Comparison of ENCODE assay signal across 20 cellular contexts in genomic region chr3:154981201-154981600, GRCh38.
"Had no signal": no experiment of that assay in that cellular context is flagged by ENCODE, and none has a peak within 500 bp of the region (broad histone marks: within the 10 kb centered on the region; RNA-seq: fewer than 3 reads in every experiment).

No MANE protein-coding gene starts in this region.

- H3K27me3 ChIP-seq: left lung, uterus had no signal

- H3K36me3 Mint-ChIP-seq: brain; naive thymus-derived CD8-positive, alpha-beta T cell; stimulated activated memory B cell treated with anti-CD40 and anti-IgM and Interleukin-4, amounts not matched to agents 10 μg/mL and 1 μg/mL and 100 μg/mL, for 72 hours had no signal

- H3K4me3 ChIP-seq: left lung, uterus had no signal

- H3K27me3 Mint-ChIP-seq: activated B cell treated with CpG ODN at 0.5 μM for 24 hours; activated CD8-positive, alpha-beta T cell treated with anti-CD3 and anti-CD28 coated beads for 36 hours; brain; dendritic cell treated with granulocyte-macrophage colony-stimulating factor and Interleukin-4, amounts not matched to agents 40 ng/mL and 50 ng/mL, for 4 days; stimulated activated memory B cell treated with anti-CD40 and anti-IgM and Interleukin-4, amounts not matched to agents 10 μg/mL and 1 μg/mL and 100 μg/mL, for 72 hours had no signal

- H3K27ac Mint-ChIP-seq: activated B cell treated with CpG ODN at 0.5 μM for 24 hours; activated CD8-positive, alpha-beta T cell treated with anti-CD3 and anti-CD28 coated beads for 36 hours; activated naive CD4-positive, alpha-beta T cell treated with anti-CD3 and anti-CD28 coated beads, Interleukin-2, amount 50 U/mL, for 72 hours; brain; dendritic cell treated with granulocyte-macrophage colony-stimulating factor and Interleukin-4, amounts not matched to agents 40 ng/mL and 50 ng/mL, for 4 days; naive thymus-derived CD8-positive, alpha-beta T cell; stimulated activated memory B cell treated with anti-CD40 and anti-IgM and Interleukin-4, amounts not matched to agents 10 μg/mL and 1 μg/mL and 100 μg/mL, for 72 hours had no signal

- H3K27ac ChIP-seq: left lung, uterus had no signal

- FAIRE-seq: kidney had no signal

- DNase-seq: activated B cell treated with CpG ODN at 0.5 μM for 24 hours; activated CD4-positive, alpha-beta T cell treated with anti-CD3 and anti-CD28 coated beads for 48 hours; activated CD8-positive, alpha-beta T cell treated with anti-CD3 and anti-CD28 coated beads for 36 hours; activated gamma-delta T cell; activated T-cell treated with anti-CD3 and anti-CD28 coated beads, Interleukin-2, amount 50 U/mL, for 4 hours; amygdala; cerebellar nuclear complex; effector memory CD4-positive, alpha-beta T cell; hippocampal formation; kidney; left lung; mesenchymal stem cell; naive thymus-derived CD8-positive, alpha-beta T cell; posterior cingulate gyrus; stimulated activated CD4-positive, alpha-beta T cell treated with anti-CD3 and anti-CD28 coated beads, Interleukin-2, amount 100 ng/mL, for 48 hours; uterus had no signal

- H3K4me1 Mint-ChIP-seq: activated B cell treated with CpG ODN at 0.5 μM for 24 hours; brain; naive thymus-derived CD8-positive, alpha-beta T cell; stimulated activated memory B cell treated with anti-CD40 and anti-IgM and Interleukin-4, amounts not matched to agents 10 μg/mL and 1 μg/mL and 100 μg/mL, for 72 hours had no signal

- H3K9me3 Mint-ChIP-seq: activated B cell treated with CpG ODN at 0.5 μM for 24 hours; dendritic cell treated with granulocyte-macrophage colony-stimulating factor and Interleukin-4, amounts not matched to agents 40 ng/mL and 50 ng/mL, for 4 days; stimulated activated memory B cell treated with anti-CD40 and anti-IgM and Interleukin-4, amounts not matched to agents 10 μg/mL and 1 μg/mL and 100 μg/mL, for 72 hours had no signal

- H3K4me1 ChIP-seq: left lung, uterus had no signal

- ATAC-seq: activated CD8-positive, alpha-beta T cell treated with anti-CD3 and anti-CD28 coated beads for 36 hours; activated naive CD4-positive, alpha-beta T cell treated with anti-CD3 and anti-CD28 coated beads, Interleukin-2, amount 50 U/mL, for 72 hours; activated T-cell treated with anti-CD3 and anti-CD28 coated beads, Interleukin-2, amount 50 U/mL, for 4 hours; left lung; naive thymus-derived CD8-positive, alpha-beta T cell; stimulated activated memory B cell treated with anti-CD40 and anti-IgM and Interleukin-4, amounts not matched to agents 10 μg/mL and 1 μg/mL and 100 μg/mL, for 72 hours had no signal

- H3K9me3 ChIP-seq: left lung, uterus had no signal

- H3K4me3 Mint-ChIP-seq: activated B cell treated with CpG ODN at 0.5 μM for 24 hours; activated CD8-positive, alpha-beta T cell treated with anti-CD3 and anti-CD28 coated beads for 36 hours; activated T-cell treated with anti-CD3 and anti-CD28 coated beads, Interleukin-2, amount 50 U/mL, for 4 hours; brain; dendritic cell treated with granulocyte-macrophage colony-stimulating factor and Interleukin-4, amounts not matched to agents 40 ng/mL and 50 ng/mL, for 4 days; naive thymus-derived CD8-positive, alpha-beta T cell; stimulated activated memory B cell treated with anti-CD40 and anti-IgM and Interleukin-4, amounts not matched to agents 10 μg/mL and 1 μg/mL and 100 μg/mL, for 72 hours had no signal

- H3K36me3 ChIP-seq: left lung, uterus had no signal
